Comparison of ENCODE assay signal across 1 cellular context in the genomic region with DNA sequence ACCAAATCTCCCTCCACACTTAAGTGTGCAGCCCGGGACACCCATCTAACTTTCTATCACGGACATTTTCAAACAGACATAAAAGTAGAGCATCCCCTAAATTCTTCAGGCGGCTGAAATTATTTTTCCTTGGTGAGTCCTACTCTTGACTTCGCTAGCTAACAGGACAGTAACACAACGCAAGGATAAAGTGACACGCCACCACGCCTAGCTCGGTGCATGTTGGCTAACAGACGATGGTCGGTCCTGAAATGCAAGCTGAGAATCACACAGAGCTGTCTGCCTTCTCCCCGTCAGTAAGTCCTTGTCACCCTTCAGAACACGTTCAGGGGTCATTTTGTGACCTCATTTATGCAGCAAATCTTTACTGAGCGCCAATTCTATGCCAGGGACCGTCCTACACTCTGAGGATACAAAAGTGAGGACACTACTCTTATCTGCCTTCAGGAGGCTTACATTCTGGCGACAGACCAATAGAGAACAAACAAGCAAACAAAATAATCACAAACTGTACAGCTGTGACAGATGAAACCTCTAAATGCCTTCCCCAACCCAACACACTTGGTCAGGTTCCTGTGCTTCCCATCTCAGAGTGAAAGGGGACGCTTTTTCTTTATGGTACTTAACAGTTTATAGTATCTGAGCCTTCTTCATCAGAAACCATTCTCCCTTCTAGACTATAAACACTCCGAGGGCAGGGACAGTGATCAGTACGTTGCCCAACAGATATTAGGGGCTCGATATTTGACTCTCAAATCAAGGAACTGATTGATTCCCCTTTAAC.
TF ChIP-seq lines count a peak whose summit lies in the region.

No MANE protein-coding gene starts in this region.

TF ChIP-seq in WTC11, 78 proteins besides CTCF, POLR2A, EP300 and RAD21 (continued from another document):
- no peak for TF ChIP-seq FOXP4 (CRISPR knock-in tag; IDR thresholded peaks at IDR 0.05)
- no peak for TF ChIP-seq GTF2I (CRISPR knock-in tag; conservative IDR thresholded peaks at IDR 0.05)
- TF ChIP-seq ZNF219 (CRISPR knock-in tag; IDR thresholded peaks at IDR 0.05; ENCODE audit: borderline replicate concordance) = no peak
- TF ChIP-seq, protein P1, sequence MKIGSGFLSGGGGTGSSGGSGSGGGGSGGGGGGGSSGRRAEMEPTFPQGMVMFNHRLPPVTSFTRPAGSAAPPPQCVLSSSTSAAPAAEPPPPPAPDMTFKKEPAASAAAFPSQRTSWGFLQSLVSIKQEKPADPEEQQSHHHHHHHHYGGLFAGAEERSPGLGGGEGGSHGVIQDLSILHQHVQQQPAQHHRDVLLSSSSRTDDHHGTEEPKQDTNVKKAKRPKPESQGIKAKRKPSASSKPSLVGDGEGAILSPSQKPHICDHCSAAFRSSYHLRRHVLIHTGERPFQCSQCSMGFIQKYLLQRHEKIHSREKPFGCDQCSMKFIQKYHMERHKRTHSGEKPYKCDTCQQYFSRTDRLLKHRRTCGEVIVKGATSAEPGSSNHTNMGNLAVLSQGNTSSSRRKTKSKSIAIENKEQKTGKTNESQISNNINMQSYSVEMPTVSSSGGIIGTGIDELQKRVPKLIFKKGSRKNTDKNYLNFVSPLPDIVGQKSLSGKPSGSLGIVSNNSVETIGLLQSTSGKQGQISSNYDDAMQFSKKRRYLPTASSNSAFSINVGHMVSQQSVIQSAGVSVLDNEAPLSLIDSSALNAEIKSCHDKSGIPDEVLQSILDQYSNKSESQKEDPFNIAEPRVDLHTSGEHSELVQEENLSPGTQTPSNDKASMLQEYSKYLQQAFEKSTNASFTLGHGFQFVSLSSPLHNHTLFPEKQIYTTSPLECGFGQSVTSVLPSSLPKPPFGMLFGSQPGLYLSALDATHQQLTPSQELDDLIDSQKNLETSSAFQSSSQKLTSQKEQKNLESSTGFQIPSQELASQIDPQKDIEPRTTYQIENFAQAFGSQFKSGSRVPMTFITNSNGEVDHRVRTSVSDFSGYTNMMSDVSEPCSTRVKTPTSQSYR (CRISPR knock-in tag; IDR thresholded peaks at IDR 0.05) = no peak
- TF ChIP-seq, protein P2, sequence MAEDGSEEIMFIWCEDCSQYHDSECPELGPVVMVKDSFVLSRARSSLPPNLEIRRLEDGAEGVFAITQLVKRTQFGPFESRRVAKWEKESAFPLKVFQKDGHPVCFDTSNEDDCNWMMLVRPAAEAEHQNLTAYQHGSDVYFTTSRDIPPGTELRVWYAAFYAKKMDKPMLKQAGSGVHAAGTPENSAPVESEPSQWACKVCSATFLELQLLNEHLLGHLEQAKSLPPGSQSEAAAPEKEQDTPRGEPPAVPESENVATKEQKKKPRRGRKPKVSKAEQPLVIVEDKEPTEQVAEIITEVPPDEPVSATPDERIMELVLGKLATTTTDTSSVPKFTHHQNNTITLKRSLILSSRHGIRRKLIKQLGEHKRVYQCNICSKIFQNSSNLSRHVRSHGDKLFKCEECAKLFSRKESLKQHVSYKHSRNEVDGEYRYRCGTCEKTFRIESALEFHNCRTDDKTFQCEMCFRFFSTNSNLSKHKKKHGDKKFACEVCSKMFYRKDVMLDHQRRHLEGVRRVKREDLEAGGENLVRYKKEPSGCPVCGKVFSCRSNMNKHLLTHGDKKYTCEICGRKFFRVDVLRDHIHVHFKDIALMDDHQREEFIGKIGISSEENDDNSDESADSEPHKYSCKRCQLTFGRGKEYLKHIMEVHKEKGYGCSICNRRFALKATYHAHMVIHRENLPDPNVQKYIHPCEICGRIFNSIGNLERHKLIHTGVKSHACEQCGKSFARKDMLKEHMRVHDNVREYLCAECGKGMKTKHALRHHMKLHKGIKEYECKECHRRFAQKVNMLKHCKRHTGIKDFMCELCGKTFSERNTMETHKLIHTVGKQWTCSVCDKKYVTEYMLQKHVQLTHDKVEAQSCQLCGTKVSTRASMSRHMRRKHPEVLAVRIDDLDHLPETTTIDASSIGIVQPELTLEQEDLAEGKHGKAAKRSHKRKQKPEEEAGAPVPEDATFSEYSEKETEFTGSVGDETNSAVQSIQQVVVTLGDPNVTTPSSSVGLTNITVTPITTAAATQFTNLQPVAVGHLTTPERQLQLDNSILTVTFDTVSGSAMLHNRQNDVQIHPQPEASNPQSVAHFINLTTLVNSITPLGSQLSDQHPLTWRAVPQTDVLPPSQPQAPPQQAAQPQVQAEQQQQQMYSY (CRISPR knock-in tag; IDR thresholded peaks at IDR 0.05) = no peak
- TF ChIP-seq FOXP1 (CRISPR knock-in tag; IDR thresholded peaks at IDR 0.05; ENCODE audit: borderline replicate concordance) = no peak
TF ChIP-seq in WTC11: peak in this region for 0.
